ENCODE assay signal across 1 cellular context in genomic region chr22:27883656-27884350, GRCh38.
TF ChIP-seq lines count a peak whose summit lies in the region.

No MANE protein-coding gene starts in this region.

TF ChIP-seq in WTC11, 78 proteins besides CTCF, POLR2A, EP300 and RAD21 (continued from another document):
- TF ChIP-seq, protein P1, sequence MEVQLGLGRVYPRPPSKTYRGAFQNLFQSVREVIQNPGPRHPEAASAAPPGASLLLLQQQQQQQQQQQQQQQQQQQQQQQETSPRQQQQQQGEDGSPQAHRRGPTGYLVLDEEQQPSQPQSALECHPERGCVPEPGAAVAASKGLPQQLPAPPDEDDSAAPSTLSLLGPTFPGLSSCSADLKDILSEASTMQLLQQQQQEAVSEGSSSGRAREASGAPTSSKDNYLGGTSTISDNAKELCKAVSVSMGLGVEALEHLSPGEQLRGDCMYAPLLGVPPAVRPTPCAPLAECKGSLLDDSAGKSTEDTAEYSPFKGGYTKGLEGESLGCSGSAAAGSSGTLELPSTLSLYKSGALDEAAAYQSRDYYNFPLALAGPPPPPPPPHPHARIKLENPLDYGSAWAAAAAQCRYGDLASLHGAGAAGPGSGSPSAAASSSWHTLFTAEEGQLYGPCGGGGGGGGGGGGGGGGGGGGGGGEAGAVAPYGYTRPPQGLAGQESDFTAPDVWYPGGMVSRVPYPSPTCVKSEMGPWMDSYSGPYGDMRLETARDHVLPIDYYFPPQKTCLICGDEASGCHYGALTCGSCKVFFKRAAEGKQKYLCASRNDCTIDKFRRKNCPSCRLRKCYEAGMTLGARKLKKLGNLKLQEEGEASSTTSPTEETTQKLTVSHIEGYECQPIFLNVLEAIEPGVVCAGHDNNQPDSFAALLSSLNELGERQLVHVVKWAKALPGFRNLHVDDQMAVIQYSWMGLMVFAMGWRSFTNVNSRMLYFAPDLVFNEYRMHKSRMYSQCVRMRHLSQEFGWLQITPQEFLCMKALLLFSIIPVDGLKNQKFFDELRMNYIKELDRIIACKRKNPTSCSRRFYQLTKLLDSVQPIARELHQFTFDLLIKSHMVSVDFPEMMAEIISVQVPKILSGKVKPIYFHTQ (CRISPR knock-in tag; IDR thresholded peaks at IDR 0.05) = no peak
- TF ChIP-seq ZNF281 (CRISPR knock-in tag; IDR thresholded peaks at IDR 0.05) = no peak
- TF ChIP-seq IRF1 (CRISPR knock-in tag; IDR thresholded peaks at IDR 0.05) = no peak
- no peak for TF ChIP-seq IRF2 (CRISPR knock-in tag; IDR thresholded peaks at IDR 0.05; ENCODE audit: borderline replicate concordance, low read depth)
